ENCODE assay signal across 8 cellular contexts in the genomic region with DNA sequence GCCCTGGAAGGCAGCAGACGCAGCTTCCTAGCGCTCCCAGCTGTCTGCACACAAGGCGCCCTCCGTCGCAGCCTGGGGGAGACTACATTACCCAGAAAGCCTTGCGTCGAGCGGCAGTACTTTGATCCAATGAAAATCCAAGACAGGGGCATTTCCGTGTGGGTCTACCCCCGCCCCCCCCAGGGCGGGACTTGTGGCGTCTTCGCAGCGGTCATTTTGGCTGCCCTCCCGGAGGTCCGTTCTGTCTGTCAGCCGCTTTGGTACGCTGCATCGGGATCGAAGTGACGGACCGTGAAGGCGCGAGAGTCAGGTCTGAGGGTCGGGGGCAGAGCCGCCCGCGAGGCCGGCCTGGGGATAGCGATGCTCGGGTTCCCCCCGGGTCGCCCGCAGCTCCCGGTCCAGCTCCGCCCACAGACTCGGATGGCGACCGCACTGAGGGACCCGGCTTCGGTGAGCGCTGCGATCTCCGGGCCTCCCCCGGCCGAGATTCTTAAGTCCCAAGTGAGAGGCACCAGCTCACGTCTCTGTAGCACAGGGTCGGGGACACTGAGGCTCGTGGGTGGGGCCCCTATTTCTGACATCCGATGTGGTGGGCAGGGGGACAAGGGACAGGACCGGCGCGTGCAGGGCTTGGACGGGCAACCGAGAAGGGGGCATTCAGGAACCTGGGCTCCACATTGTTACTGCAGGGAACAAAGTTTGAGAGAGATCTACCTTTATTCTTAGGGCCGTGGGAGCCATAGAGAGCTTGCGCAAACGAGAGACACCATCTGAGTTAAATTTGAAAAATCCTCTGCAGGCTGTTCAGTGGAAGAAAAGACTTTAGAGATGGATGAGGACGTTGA. TPM values are rescaled to one million over a fixed set of nuclear protein-coding genes. Genes with fewer than 3 reads are reported as not detected.
A peak's percentile ranks its signal among the peaks of the same experiment; 100 is the strongest.
DNase-seq lines count a peak whose midpoint lies in the region; ATAC-seq, FAIRE-seq and TF ChIP-seq lines count a peak whose summit lies in the region.

A gene (plus strand): TSS at position 182 of the 845 bp plus-strand sequence. CDS start 179 bp downstream, at position 361.

- H3K9me3 Mint-ChIP-seq in T-helper 2 cell treated with Interferon-gamma antibody and Interleukin-4, amounts not matched to agents 5 μg/mL and 100 μg/mL, for 36 hours, result peaks cover 55% of the 10 kb centered on the region
- peaks cover 18% of the 10 kb centered on the region for H3K9me3 Mint-ChIP-seq in astrocyte (ENCODE audit: unreplicated experiment)

- H3K4me1 ChIP-seq in astrocyte (ENCODE audit: insufficient read depth, low read length) (peaks cover 4% of the 10 kb centered on the region), vagina (peaks cover 11% of the 10 kb centered on the region)

- peak within 1 kb of the TSS; percentile 92 for H3K4me2 ChIP-seq in astrocyte (ENCODE audit: low read length)

- peak within 1 kb of the TSS; percentile 90 for H3K4me3 Mint-ChIP-seq in T-helper 2 cell treated with Interferon-gamma antibody and Interleukin-4, amounts not matched to agents 5 μg/mL and 100 μg/mL, for 36 hours
- H3K4me3 Mint-ChIP-seq in astrocyte (ENCODE audit: unreplicated experiment), result peak within 1 kb of the TSS; percentile 98

- H3K36me3 ChIP-seq in astrocyte (ENCODE audit: insufficient read depth, low read length) (peaks cover 7% of the 10 kb centered on the region), vagina (peaks cover 0 to 43% of the 10 kb centered on the region in 2 donors)

- TF ChIP-seq POLR2A in vagina (IDR thresholded peaks at IDR 0.05), result no peak

- H3K27ac ChIP-seq in astrocyte (ENCODE audit: low read depth, low read length) (peak within 1 kb of the TSS; percentile 64), vagina (peak within 1 kb of the TSS; percentile 68)

- no peaks in the 10 kb centered on the region for H3K27me3 Mint-ChIP-seq in T-helper 2 cell treated with Interferon-gamma antibody and Interleukin-4, amounts not matched to agents 5 μg/mL and 100 μg/mL, for 36 hours (ENCODE audit: low read depth)
- no peaks in the 10 kb centered on the region for H3K27me3 Mint-ChIP-seq in astrocyte (ENCODE audit: low read depth, unreplicated experiment)

- peaks cover 46% of the 10 kb centered on the region for H3K36me3 Mint-ChIP-seq in T-helper 2 cell treated with Interferon-gamma antibody and Interleukin-4, amounts not matched to agents 5 μg/mL and 100 μg/mL, for 36 hours (ENCODE audit: low read depth)
- H3K36me3 Mint-ChIP-seq in astrocyte (ENCODE audit: low read depth, unreplicated experiment), result peaks cover 37% of the 10 kb centered on the region

- peaks cover 13% of the 10 kb centered on the region for H3K4me1 Mint-ChIP-seq in T-helper 2 cell treated with Interferon-gamma antibody and Interleukin-4, amounts not matched to agents 5 μg/mL and 100 μg/mL, for 36 hours (ENCODE audit: low read depth)
- H3K4me1 Mint-ChIP-seq in astrocyte (ENCODE audit: low read depth, unreplicated experiment), result peaks cover 11% of the 10 kb centered on the region

- peak within 1 kb of the TSS; percentile 88 for H2AFZ ChIP-seq in astrocyte (ENCODE audit: low read depth, low read length)

- peak within 1 kb of the TSS; percentile 85 for H3K4me3 ChIP-seq in astrocyte (ENCODE audit: insufficient read depth, low read depth, low read length)
- peak within 1 kb of the TSS; percentile 60 to 79 for H3K4me3 ChIP-seq in vagina

- H3K9ac ChIP-seq in astrocyte (ENCODE audit: low read length), result peak within 1 kb of the TSS; percentile 89

- ATAC-seq in GM18499 (IDR thresholded peaks at IDR 0.05; ENCODE audit: insufficient read depth, unreplicated experiment) (peak; percentile 92), HG02884 (IDR thresholded peaks at IDR 0.05; ENCODE audit: unreplicated experiment) (peak; percentile 96)

- no peak for TF ChIP-seq CTCF in astrocyte (IDR thresholded peaks at IDR 0.05; ENCODE audit: insufficient read depth, low read depth, low read length)
- TF ChIP-seq CTCF in vagina (IDR thresholded peaks at IDR 0.05), result no peak

- no peak for FAIRE-seq in astrocyte (lab: Jason Lieb, UNC)

- no peaks in the 10 kb centered on the region for H4K20me1 ChIP-seq in astrocyte (ENCODE audit: insufficient read depth, low read length)

- H3K9me3 ChIP-seq in astrocyte (ENCODE audit: insufficient read depth, low read depth, low read length) (peaks cover 5% of the 10 kb centered on the region), vagina (peaks cover 19% of the 10 kb centered on the region)

- peak within 1 kb of the TSS; percentile 85 for H3K27ac Mint-ChIP-seq in T-helper 2 cell treated with Interferon-gamma antibody and Interleukin-4, amounts not matched to agents 5 μg/mL and 100 μg/mL, for 36 hours
- H3K27ac Mint-ChIP-seq in astrocyte (ENCODE audit: unreplicated experiment), result peak within 1 kb of the TSS; percentile 56

- DNase-seq in NCI-H187 (lab: John Stamatoyannopoulos, UW) (peak; percentile 84 to 94), astrocyte (ENCODE audit: low read depth) (peak; percentile 88), hepatic stellate cell (ENCODE audit: low spot score) (peak; percentile 95), putamen (ENCODE audit: low spot score) (peak; percentile 94), vagina (ENCODE audit: extremely low spot score in 2 of 2) (peak; percentile 87 to 91)
- DNase-seq in T-helper 2 cell treated with Interferon-gamma antibody and Interleukin-4, amounts not matched to agents 5 μg/mL and 100 μg/mL, for 36 hours (ENCODE audit: low spot score), result peak; percentile 81

- intact Hi-C loops in vagina (cut with DNase I), result no loop called here

- H3K27me3 ChIP-seq in astrocyte (ENCODE audit: insufficient read depth, low read length), result no peaks in the 10 kb centered on the region
- no peaks in the 10 kb centered on the region for H3K27me3 ChIP-seq in vagina

- peaks cover 21% of the 10 kb centered on the region for H3K79me2 ChIP-seq in astrocyte (ENCODE audit: insufficient read depth, low read length)

RNA-seq across cellular contexts. Expression of the gene that starts here (rescaled TPM):
- 18.2 and 21.9 TPM in 2 replicates for total RNA-seq in astrocyte
- 7.1 TPM for total RNA-seq in vagina

Comparison
In these comparisons a context has a peak if more than half of its experiments do, and no peak if none do; other contexts are left out.
1. Peak in every context shown above with its lines: DNase-seq, ATAC-seq, H3K4me3 ChIP-seq and H3K27ac ChIP-seq.